Comparison of ENCODE assay signal across 8 cellular contexts in the genomic region with DNA sequence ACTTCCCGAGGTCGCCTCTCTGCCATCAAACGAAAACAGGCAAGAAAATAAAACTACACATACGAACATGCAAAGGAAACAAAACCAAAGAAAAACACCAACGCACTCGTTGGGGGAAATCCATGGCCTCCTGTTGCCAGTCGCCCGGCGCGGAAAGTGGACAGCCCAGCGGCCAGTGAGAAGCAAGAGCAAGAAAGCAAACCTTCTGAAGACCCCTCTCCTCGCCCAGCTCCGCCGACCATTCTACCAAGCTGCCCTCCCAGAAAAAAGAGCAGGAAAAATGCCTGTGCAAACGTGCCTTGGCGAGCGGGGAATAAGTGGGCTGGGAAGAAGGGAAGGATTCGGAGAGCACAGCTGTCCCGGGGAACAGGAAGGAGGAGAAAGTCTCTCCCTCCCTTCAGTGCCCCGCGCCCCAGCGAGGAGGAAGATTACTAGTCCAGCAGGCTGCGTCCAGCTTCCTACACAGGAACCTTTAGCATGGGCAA. TPM values are rescaled to one million over a fixed set of nuclear protein-coding genes. Genes with fewer than 3 reads are reported as not detected.
DNase-seq lines count a peak whose midpoint lies in the region; ATAC-seq, FAIRE-seq and TF ChIP-seq lines count a peak whose summit lies in the region.

No MANE protein-coding gene starts in this region.

- peak overlapping the region; percentile 83 to 85 for H3K9ac ChIP-seq in kidney (ENCODE audit: low read length in 2 of 2)

- no peaks in the 10 kb centered on the region for H3K27me3 ChIP-seq in brain microvascular endothelial cell (replicated peaks)

- H3K27me3 Mint-ChIP-seq in stimulated activated memory B cell treated with anti-CD40 and anti-IgM and Interleukin-4, amounts not matched to agents 10 μg/mL and 1 μg/mL and 100 μg/mL, for 72 hours, result peaks cover 56% of the 10 kb centered on the region

- FAIRE-seq in kidney (lab: Jason Lieb, UNC), result no peak

- H3K36me3 ChIP-seq in brain microvascular endothelial cell (replicated peaks) (no peaks in the 10 kb centered on the region), kidney (ENCODE audit: control insufficient read depth in 1 of 2, insufficient read depth in 2 of 2, low read length in 2 of 2) (no peaks in the 10 kb centered on the region)

- H3K9me3 Mint-ChIP-seq in stimulated activated memory B cell treated with anti-CD40 and anti-IgM and Interleukin-4, amounts not matched to agents 10 μg/mL and 1 μg/mL and 100 μg/mL, for 72 hours, result no peaks in the 10 kb centered on the region

- intact Hi-C loops in kidney (cut with DNase I), result no loop called here

- peaks cover 26% of the 10 kb centered on the region for H3K4me1 Mint-ChIP-seq in stimulated activated memory B cell treated with anti-CD40 and anti-IgM and Interleukin-4, amounts not matched to agents 10 μg/mL and 1 μg/mL and 100 μg/mL, for 72 hours

- H3K27ac Mint-ChIP-seq in stimulated activated memory B cell treated with anti-CD40 and anti-IgM and Interleukin-4, amounts not matched to agents 10 μg/mL and 1 μg/mL and 100 μg/mL, for 72 hours, result no peak overlapping the region

- peak overlapping the region; percentile 84 for H3K4me3 Mint-ChIP-seq in stimulated activated memory B cell treated with anti-CD40 and anti-IgM and Interleukin-4, amounts not matched to agents 10 μg/mL and 1 μg/mL and 100 μg/mL, for 72 hours

- no peaks in the 10 kb centered on the region for H3K9me3 ChIP-seq in kidney (ENCODE audit: control insufficient read depth in 1 of 2, low read length in 2 of 2)

- peaks cover 6 to 10% of the 10 kb centered on the region in 2 donors for H3K4me1 ChIP-seq in kidney (ENCODE audit: control insufficient read depth in 1 of 2, insufficient read depth in 1 of 2, low read depth in 1 of 2, low read length in 2 of 2)

- TF ChIP-seq CTCF in brain microvascular endothelial cell (IDR thresholded peaks at IDR 0.05; ENCODE audit: low read depth, low read length, missing control alignments) (peak; percentile 12), kidney (IDR thresholded peaks at IDR 0.05; ENCODE audit: borderline replicate concordance, extremely low read depth, insufficient read depth) (no peak)

- H3K27ac ChIP-seq in brain microvascular endothelial cell (peak overlapping the region; percentile 82), kidney (ENCODE audit: low read depth in 2 of 2, low read length in 2 of 2) (peak overlapping the region; percentile 76)

- ATAC-seq in stimulated activated memory B cell treated with anti-CD40 and anti-IgM and Interleukin-4, amounts not matched to agents 10 μg/mL and 1 μg/mL and 100 μg/mL, for 72 hours, result no peak
- ATAC-seq in HG03565 (IDR thresholded peaks at IDR 0.05; ENCODE audit: unreplicated experiment) (no peak), GM19351 (IDR thresholded peaks at IDR 0.05; ENCODE audit: unreplicated experiment) (no peak)

- H3K36me3 Mint-ChIP-seq in stimulated activated memory B cell treated with anti-CD40 and anti-IgM and Interleukin-4, amounts not matched to agents 10 μg/mL and 1 μg/mL and 100 μg/mL, for 72 hours, result no peaks in the 10 kb centered on the region

- DNase-seq in NCI-H748 (lab: John Stamatoyannopoulos, UW; ENCODE audit: unreplicated experiment), result peak; percentile 69
- no peak for DNase-seq in NCI-H748 treated with DMSO at 0.1 percent for 48 hours (lab: John Stamatoyannopoulos, UW)
- peak; percentile 49 for DNase-seq in OCI-M1 (lab: John Stamatoyannopoulos, UW)
- DNase-seq in brain microvascular endothelial cell, result peak; percentile 74
- no peak for DNase-seq in kidney

- in situ Hi-C loops in brain microvascular endothelial cell (cut with HindIII; ENCODE audit: low pct_ligation_motif_present, low sequenced_read_pairs), result no loop called here

- H3K4me3 ChIP-seq in brain microvascular endothelial cell (ENCODE audit: low read depth, low read length) (peak overlapping the region; percentile 86), kidney (ENCODE audit: low read length in 2 of 2) (peak overlapping the region; percentile 88 to 97)

RNA-seq across cellular contexts. Expression of gene NECTIN3, which starts 0.8 kb away (rescaled TPM):
- total RNA-seq in kidney, result 21.2 TPM
- 5.0 TPM for polyA plus RNA-seq in kidney (ENCODE audit: insufficient read depth, low read depth, low replicate concordance)

Comparison
In these comparisons a context has a peak if more than half of its experiments do, and no peak if none do; other contexts are left out.
1. DNase-seq: peak in NCI-H748 (single experiment), OCI-M1 (single experiment) and brain microvascular endothelial cell (single experiment); none in NCI-H748 treated with DMSO at 0.1 percent for 48 hours (single experiment) and kidney (single experiment).